ENCODE assay signal across 19 cellular contexts in the genomic region with DNA sequence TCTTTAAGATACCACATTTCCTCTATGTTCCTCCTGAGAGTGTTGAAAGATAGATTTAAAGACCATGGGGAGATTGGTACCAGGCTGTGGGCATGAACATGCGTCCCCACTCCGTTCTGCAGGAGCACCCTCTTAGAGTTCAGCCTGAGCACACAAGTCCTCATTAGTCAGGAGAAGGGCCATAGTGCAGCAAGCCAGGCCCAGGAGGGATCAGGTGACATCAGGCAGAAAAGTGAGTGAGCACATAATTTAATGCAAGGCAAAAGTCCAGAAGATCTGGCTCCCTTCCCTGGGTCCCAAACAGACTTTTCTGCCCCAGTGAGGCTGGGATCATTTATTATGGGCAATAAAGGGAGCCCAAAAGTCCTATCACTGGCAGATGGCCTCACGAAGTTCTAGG.
A peak's percentile ranks its signal among the peaks of the same experiment; 100 is the strongest.
DNase-seq lines count a peak whose midpoint lies in the region; FAIRE-seq and TF ChIP-seq lines count a peak whose summit lies in the region.
"Had no signal": no experiment of that assay in that cellular context is flagged by ENCODE, and none has a peak within 500 bp of the region (broad histone marks: within the 10 kb centered on the region; RNA-seq: fewer than 3 reads in every experiment).

No MANE protein-coding gene starts in this region.

- H3K27ac ChIP-seq in small intestine (ENCODE audit: low read depth in 1 of 2, low read length in 1 of 2), result no peak overlapping the region
- no peak overlapping the region for H3K27ac ChIP-seq in tibial artery
- H3K27ac ChIP-seq: A549, C4-2B had no signal

- CTCF ChIA-PET in HEK293T (lab: Yijun Ruan, JAX), result no interaction called here

- H3K4me1 ChIP-seq in small intestine (ENCODE audit: control insufficient read depth in 2 of 2, insufficient read depth in 1 of 2, low read depth in 1 of 2, low read length in 1 of 2), result no peaks in the 10 kb centered on the region
- no peaks in the 10 kb centered on the region for H3K4me1 ChIP-seq in tibial artery
- H3K4me1 ChIP-seq: A549, Caco-2, HAP-1 had no signal

- no peak for FAIRE-seq in small intestine (lab: Jason Lieb, UNC)
- FAIRE-seq: A549, D721Med, GM12892, GM18507, HTR-8/SVneo had no signal

- intact Hi-C loops in tibial artery (cut with DNase I; ENCODE audit: low total_unique reads), result no loop called here

- 49 to 71% (median 51%) methylated on average over 3 of the region's 3 CpGs for WGBS in small intestine, 3 donors

- H3K36me3 ChIP-seq in small intestine (ENCODE audit: control insufficient read depth in 2 of 2, insufficient read depth in 2 of 2, low read length in 2 of 2) (no peaks in the 10 kb centered on the region), tibial artery (no peaks in the 10 kb centered on the region)
- H3K36me3 ChIP-seq: HAP-1 had no signal

- TF ChIP-seq CTCF in GM20000 (IDR thresholded peaks at IDR 0.05; ENCODE audit: extremely low read depth, missing control alignments) (no peak), tibial artery (IDR thresholded peaks at IDR 0.05) (no peak)

- H3K27me3 ChIP-seq in small intestine (ENCODE audit: control insufficient read depth in 2 of 2, insufficient read depth in 2 of 2, low read length in 2 of 2) (peaks cover 0 to 2% of the 10 kb centered on the region in 2 donors), tibial artery (no peaks in the 10 kb centered on the region)

- no peak overlapping the region for H3K4me3 ChIP-seq in small intestine (ENCODE audit: low read depth in 1 of 2, low read length in 2 of 2)
- no peak overlapping the region for H3K4me3 ChIP-seq in tibial artery
- H3K4me3 ChIP-seq: A549, HAP-1 had no signal

- peak; percentile 0 for DNase-seq in GM20000 (ENCODE audit: low spot score)
- DNase-seq in HEK293T (ENCODE audit: extremely low spot score), result peak; percentile 5
- DNase-seq in iPS-NIHi7 (ENCODE audit: extremely low spot score), result peak; percentile 8
- DNase-seq in small intestine, result peak; percentile 58
- no peak for DNase-seq in tibial artery
- no peak for DNase-seq in NCI-H82 (lab: John Stamatoyannopoulos, UW)
- DNase-seq: AML-193; Caco-2; CD4-positive, alpha-beta T cell; GDM1; GOT3; KBM-7 had no signal

- POLR2A ChIA-PET in HEK293T (lab: Yijun Ruan, JAX), result no interaction called here

- H3K9me3 ChIP-seq in small intestine (ENCODE audit: control insufficient read depth, low read depth), result no peaks in the 10 kb centered on the region
- H3K9me3 ChIP-seq in tibial artery, result no peaks in the 10 kb centered on the region
- H3K9me3 ChIP-seq: Caco-2, HAP-1 had no signal

TF ChIP-seq in HEK293T, 16 proteins besides CTCF, POLR2A, EP300 and RAD21:
- TF ChIP-seq HDGF (IDR thresholded peaks at IDR 0.05; ENCODE audit: borderline replicate concordance), result no peak
- TF ChIP-seq CTBP1 (IDR thresholded peaks at IDR 0.05; ENCODE audit: borderline replicate concordance), result no peak
- TF ChIP-seq NFRKB (IDR thresholded peaks at IDR 0.05), result no peak
- TF ChIP-seq SP1 (IDR thresholded peaks at IDR 0.05), result no peak
- TF ChIP-seq BHLHE40 (IDR thresholded peaks at IDR 0.05; ENCODE audit: borderline replicate concordance), result no peak
- no peak for TF ChIP-seq FOXA1 (IDR thresholded peaks at IDR 0.05)

Comparison
In these comparisons a context has a peak if more than half of its experiments do, and no peak if none do; other contexts are left out.
1. DNase-seq: peak in GM20000 (single experiment), HEK293T (single experiment), iPS-NIHi7 (single experiment) and small intestine (single experiment); none in tibial artery (0 of 2) and NCI-H82 (single experiment).